8 cellular contexts compared by ENCODE assay signal in genomic region chr2:32061973-32062861, GRCh38. TPM values are rescaled to one million over a fixed set of nuclear protein-coding genes. Genes with fewer than 3 reads are reported as not detected.
DNase-seq lines count a peak whose midpoint lies in the region; ATAC-seq, FAIRE-seq and TF ChIP-seq lines count a peak whose summit lies in the region.

No MANE protein-coding gene starts in this region.

- no peaks in the 10 kb centered on the region for H3K9me3 Mint-ChIP-seq in activated naive CD8-positive, alpha-beta T cell treated with anti-CD3 and anti-CD28 coated beads, Interleukin-2, amount 50 U/mL, for 24 hours

- H3K4me1 ChIP-seq in right cardiac atrium (ENCODE audit: control insufficient read depth, insufficient read depth, low read length) (peaks cover 2% of the 10 kb centered on the region), psoas muscle (peaks cover 15% of the 10 kb centered on the region)

- peak overlapping the region; percentile 94 for H3K4me3 Mint-ChIP-seq in activated naive CD8-positive, alpha-beta T cell treated with anti-CD3 and anti-CD28 coated beads, Interleukin-2, amount 50 U/mL, for 24 hours

- peaks cover 2% of the 10 kb centered on the region for H3K36me3 Mint-ChIP-seq in activated naive CD8-positive, alpha-beta T cell treated with anti-CD3 and anti-CD28 coated beads, Interleukin-2, amount 50 U/mL, for 24 hours (ENCODE audit: low read depth)

- 40% methylated on average over 13 of the region's 13 CpGs for WGBS in right cardiac atrium
- WGBS in psoas muscle, 3 donors: 54 to 55% (median 55%) methylated on average over 13 of the region's 13 CpGs

- FAIRE-seq in GM12891 (lab: Jason Lieb, UNC): no peak

- H3K4me1 Mint-ChIP-seq in activated naive CD8-positive, alpha-beta T cell treated with anti-CD3 and anti-CD28 coated beads, Interleukin-2, amount 50 U/mL, for 24 hours: peaks cover 30% of the 10 kb centered on the region

- H3K9me3 ChIP-seq in right cardiac atrium (ENCODE audit: control insufficient read depth, low read length) (no peaks in the 10 kb centered on the region), psoas muscle (no peaks in the 10 kb centered on the region)

- no peaks in the 10 kb centered on the region for H3K27me3 ChIP-seq in right cardiac atrium (ENCODE audit: control insufficient read depth, insufficient read depth)
- H3K27me3 ChIP-seq in psoas muscle (ENCODE audit: insufficient read depth in 3 of 3, low read length in 2 of 3): no peaks in the 10 kb centered on the region

- no peak for TF ChIP-seq POLR2A in GM12891 (IDR thresholded peaks at IDR 0.05; ENCODE audit: low read depth, low read length)

- TF ChIP-seq CTCF in psoas muscle (IDR thresholded peaks at IDR 0.05): no peak

- H3K4me3 ChIP-seq in right cardiac atrium (ENCODE audit: low read length): peak overlapping the region; percentile 77
- H3K4me3 ChIP-seq in psoas muscle: peak overlapping the region; percentile 74

- H3K27ac Mint-ChIP-seq in activated naive CD8-positive, alpha-beta T cell treated with anti-CD3 and anti-CD28 coated beads, Interleukin-2, amount 50 U/mL, for 24 hours: peak overlapping the region; percentile 85

- intact Hi-C loops in Right ventricle myocardium inferior (cut with DNase I): loop anchor here (2.0 to 10.0 kb wide), 2 partner anchors 23 to 103 kb away; partner anchors contain the start of genes DPY30 and SLC30A6
- intact Hi-C loops in cardiac septum (cut with DNase I): loop anchor here (2.0 kb wide), 1 partner anchor 23 kb away; the partner anchor contains the start of gene DPY30
- intact Hi-C loops in right cardiac atrium (cut with DNase I): loop anchor here in 1 of 4 donors (5.0 kb wide), 1 partner anchor 50 kb away; the partner anchor contains the start of gene MEMO1
- intact Hi-C loops in psoas muscle (cut with DNase I): loop anchor here (2.0 to 5.0 kb wide), 2 partner anchors 50 to 51 kb away; partner anchors contain the start of gene MEMO1 (in 2 of the 2)

- H3K27ac ChIP-seq in right cardiac atrium (ENCODE audit: low read length): peak overlapping the region; percentile 33
- H3K27ac ChIP-seq in psoas muscle: peak overlapping the region; percentile 88

- H3K27me3 Mint-ChIP-seq in activated naive CD8-positive, alpha-beta T cell treated with anti-CD3 and anti-CD28 coated beads, Interleukin-2, amount 50 U/mL, for 24 hours: no peaks in the 10 kb centered on the region

- H3K36me3 ChIP-seq in psoas muscle (ENCODE audit: insufficient read depth in 1 of 2, low read depth in 1 of 2): peaks cover 0 to 4% of the 10 kb centered on the region in 2 donors

- DNase-seq in Right ventricle myocardium inferior (ENCODE audit: missing footprints) (no peak), cardiac septum (ENCODE audit: low spot score) (no peak), NCI-H2196 (lab: John Stamatoyannopoulos, UW; ENCODE audit: unreplicated experiment) (peak; percentile 56), right cardiac atrium (peak; percentile 70 to 86 (median 71)), psoas muscle (peak; percentile 40 to 62), GM12891 (ENCODE audit: insufficient read length, low spot score) (no peak)
- DNase-seq in activated naive CD8-positive, alpha-beta T cell treated with anti-CD3 and anti-CD28 coated beads, Interleukin-2, amount 50 U/mL, for 24 hours: peak; percentile 15
- no peak for DNase-seq in activated CD8-positive, alpha-beta memory T cell treated with anti-CD3 and anti-CD28 coated beads for 24 hours

- ATAC-seq in Right ventricle myocardium inferior (peak; percentile 5), right cardiac atrium (peak; percentile 15 to 16), psoas muscle (no peak)
- no peak for ATAC-seq in activated naive CD8-positive, alpha-beta T cell treated with anti-CD3 and anti-CD28 coated beads, Interleukin-2, amount 50 U/mL, for 24 hours

TF ChIP-seq in GM12891, 5 proteins besides CTCF, POLR2A, EP300 and RAD21:
- TF ChIP-seq PAX5 (IDR thresholded peaks at IDR 0.05; ENCODE audit: insufficient read depth, low read length, severe bottlenecking): no peak
- no peak for TF ChIP-seq POU2F2 (IDR thresholded peaks at IDR 0.05; ENCODE audit: low read depth, low read length)
- TF ChIP-seq POLR2AphosphoS5 (IDR thresholded peaks at IDR 0.05; ENCODE audit: low read depth, low read length): no peak
- TF ChIP-seq SPI1 (IDR thresholded peaks at IDR 0.05; ENCODE audit: low read depth, low read length): no peak
- no peak for TF ChIP-seq TAF1 (IDR thresholded peaks at IDR 0.05; ENCODE audit: low read depth, low read length)

RNA-seq across cellular contexts. Expression of gene SPAST, which starts 1.1 kb away (rescaled TPM):
- total RNA-seq in Right ventricle myocardium inferior (9.9 TPM), cardiac septum (8.1 TPM), right cardiac atrium (1 to 10 TPM; 8.1 to 9.1 (median 8.6) TPM), psoas muscle (10 to 100 TPM; 12.4 to 21.3 (median 16.6) TPM)
- polyA plus RNA-seq in right cardiac atrium (2.4 TPM), psoas muscle (10 to 100 TPM in 1 of 3 donors, 1 to 10 TPM in 2; 5.9 to 24.8 (median 8.4) TPM)
- polyA plus RNA-seq in GM12891 (2012; ENCODE audit: low read depth, missing spikeins): 3.6 TPM

RNA-seq across cellular contexts. Expression of gene DPY30, which starts 22.6 kb away (rescaled TPM):
- total RNA-seq in Right ventricle myocardium inferior: 42.8 TPM
- total RNA-seq in cardiac septum: 37.2 TPM
- total RNA-seq in right cardiac atrium: 10 to 100 TPM; 34.7 to 46.0 (median 44.1) TPM
- polyA plus RNA-seq in right cardiac atrium: 92.1 TPM
- total RNA-seq in psoas muscle: 10 to 100 TPM; 28.6 to 44.4 (median 34.2) TPM
- polyA plus RNA-seq in psoas muscle: 10 to 100 TPM; 30.2 to 76.9 (median 60.5) TPM
- polyA plus RNA-seq in GM12891 (2012; ENCODE audit: low read depth, missing spikeins): 91.0 TPM

RNA-seq across cellular contexts. Expression of gene MEMO1, which starts 51.4 kb away (rescaled TPM):
- 50.0 TPM for total RNA-seq in Right ventricle myocardium inferior
- total RNA-seq in cardiac septum: 70.7 TPM
- 10 to 100 TPM; 33.0 to 39.7 (median 37.0) TPM for total RNA-seq in right cardiac atrium
- polyA plus RNA-seq in right cardiac atrium: 37.0 TPM
- total RNA-seq in psoas muscle: 10 to 100 TPM; 46.1 to 71.6 (median 56.3) TPM
- polyA plus RNA-seq in psoas muscle: 10 to 100 TPM; 40.0 to 86.8 (median 56.0) TPM
- 43.7 TPM for polyA plus RNA-seq in GM12891 (2012; ENCODE audit: low read depth, missing spikeins)

Comparison
In these comparisons a context has a peak if more than half of its experiments do, and no peak if none do; other contexts are left out.
1. DNase-seq: peak in NCI-H2196 (single experiment), activated naive CD8-positive, alpha-beta T cell treated with anti-CD3 and anti-CD28 coated beads, Interleukin-2, amount 50 U/mL, for 24 hours (single experiment), right cardiac atrium (3 of 3) and psoas muscle (2 of 2); none in Right ventricle myocardium inferior (single experiment), cardiac septum (single experiment), GM12891 (single experiment) and activated CD8-positive, alpha-beta memory T cell treated with anti-CD3 and anti-CD28 coated beads for 24 hours (single experiment).
2. ATAC-seq: peak in Right ventricle myocardium inferior (single experiment) and right cardiac atrium (2 of 2); none in activated naive CD8-positive, alpha-beta T cell treated with anti-CD3 and anti-CD28 coated beads, Interleukin-2, amount 50 U/mL, for 24 hours (single experiment) and psoas muscle (0 of 4).